ENCODE assay signal across 1 cellular context in the genomic region with DNA sequence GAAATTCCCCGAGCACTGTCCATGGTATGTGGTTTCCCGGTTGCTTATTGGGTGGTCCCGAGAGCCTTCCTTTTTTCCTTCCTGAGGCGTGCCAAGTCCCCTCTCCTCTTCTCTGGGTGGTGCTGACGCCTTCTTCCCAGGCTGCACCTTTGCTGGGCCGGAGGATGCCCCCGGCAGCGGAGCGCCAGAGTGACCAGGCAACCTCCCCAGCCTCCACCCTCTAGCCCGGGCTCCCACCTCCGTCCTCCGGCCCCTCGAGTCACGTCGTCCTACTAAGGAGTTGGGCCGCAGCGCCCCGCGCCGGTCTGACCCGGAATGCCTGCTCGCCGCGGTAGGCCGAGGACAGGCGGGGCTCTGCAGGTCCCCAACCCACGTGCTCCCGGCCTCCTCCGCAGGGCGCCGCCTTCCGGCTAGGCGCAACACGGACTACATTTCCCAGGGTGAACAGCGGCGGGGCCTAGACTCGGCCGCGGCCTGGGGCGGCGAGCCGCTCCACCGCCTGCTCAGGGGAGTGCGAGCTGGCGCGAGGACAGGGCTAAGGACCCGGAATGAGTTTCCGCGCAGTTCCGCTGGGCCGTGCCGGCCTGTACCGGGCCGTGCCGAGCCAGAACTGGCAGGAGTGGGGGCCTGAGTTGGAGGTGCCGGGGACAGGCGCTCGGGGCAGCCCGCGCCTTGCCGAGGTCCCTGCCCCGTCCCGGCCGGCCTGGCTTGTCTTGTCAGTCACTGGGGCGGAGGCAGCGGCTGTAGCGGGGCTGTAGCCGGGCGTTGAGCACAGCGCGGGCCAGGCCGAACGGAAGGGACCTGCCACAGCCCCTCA.
TF ChIP-seq lines count a peak whose summit lies in the region.

IPO13 (plus strand) TSS at position 707 of the 817 bp plus-strand sequence. CDS start 651 bp downstream, outside the sequence.

TF ChIP-seq in HCT116, 20 proteins besides CTCF, POLR2A, EP300 and RAD21 (continued from another document):
- TF ChIP-seq ZFX (IDR thresholded peaks at IDR 0.05) (peak; percentile 72; the same call in 1 of the 2 replicates), YY1 (IDR thresholded peaks at IDR 0.05; ENCODE audit: extremely low read depth, insufficient replicate concordance, low read depth, low read length) (peak; percentile 70), POLR2AphosphoS5 (IDR thresholded peaks at IDR 0.05; ENCODE audit: low read depth, low read length) (peak; percentile 90)
